1 cellular context compared by ENCODE assay signal in the genomic region with DNA sequence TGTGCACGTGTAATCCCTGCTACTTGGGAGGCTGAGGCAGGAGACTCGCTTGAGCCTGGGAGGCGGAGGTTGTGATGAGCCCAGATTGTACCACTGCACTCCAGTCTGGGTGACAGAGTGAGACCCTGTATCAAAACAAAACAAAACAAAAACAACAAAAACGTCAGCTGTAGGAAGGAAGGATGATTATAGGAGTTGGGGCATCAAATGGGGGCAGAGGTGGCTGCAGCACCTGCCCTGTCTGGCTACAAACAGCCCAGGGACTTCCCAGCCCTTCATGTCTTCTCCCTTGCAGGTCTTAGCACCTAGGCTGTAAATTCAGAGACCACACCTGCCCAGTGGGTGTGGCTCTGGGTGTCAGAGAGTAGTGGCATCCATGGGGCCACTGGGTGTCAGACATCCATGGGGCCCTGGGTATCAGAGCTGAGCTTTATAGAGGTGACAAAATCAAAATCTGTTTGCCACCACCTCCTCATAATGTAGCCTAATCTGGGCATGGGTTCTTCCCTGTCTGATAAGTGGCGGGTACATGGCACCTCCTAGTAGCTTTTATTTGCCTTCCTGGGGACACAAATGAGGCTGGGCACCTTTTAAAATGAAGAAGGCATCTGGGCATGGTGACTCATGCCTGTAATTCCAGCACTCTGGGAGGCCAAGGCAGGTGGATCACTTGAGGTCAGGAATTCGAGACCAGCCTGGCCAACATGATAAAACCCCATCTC.
TF ChIP-seq lines count a peak whose summit lies in the region.

No MANE protein-coding gene starts in this region.

TF ChIP-seq in A549, 52 proteins besides CTCF, POLR2A, EP300 and RAD21:
- no peak for TF ChIP-seq CEBPB (IDR thresholded peaks at IDR 0.05)
- no peak for TF ChIP-seq FOSL2 (IDR thresholded peaks at IDR 0.05)
- peak; percentile 57 for TF ChIP-seq FOSL2 (CRISPR knock-in tag; IDR thresholded peaks at IDR 0.05)
